1 cellular context compared by ENCODE assay signal in genomic region chr2:106961328-106961727, GRCh38.
TF ChIP-seq lines count a peak whose summit lies in the region.

No MANE protein-coding gene starts in this region.

TF ChIP-seq in IMR-90, 13 proteins besides CTCF, POLR2A, EP300 and RAD21:
- no peak for TF ChIP-seq ELK1 (IDR thresholded peaks at IDR 0.05; ENCODE audit: borderline replicate concordance, low read depth, low read length)
